Comparison of ENCODE assay signal across 29 cellular contexts in genomic region chr20:49597825-49598395, GRCh38. TPM values are rescaled to one million over a fixed set of nuclear protein-coding genes. Genes with fewer than 3 reads are reported as not detected.
A peak's percentile ranks its signal among the peaks of the same experiment; 100 is the strongest.
DNase-seq lines count a peak whose midpoint lies in the region; ATAC-seq and TF ChIP-seq lines count a peak whose summit lies in the region.
"Had no signal": no experiment of that assay in that cellular context is flagged by ENCODE, and none has a peak within 500 bp of the region (broad histone marks: within the 10 kb centered on the region; RNA-seq: fewer than 3 reads in every experiment).

No MANE protein-coding gene starts in this region.

- TF ChIP-seq POLR2A in NB4 (IDR thresholded peaks at IDR 0.05; ENCODE audit: extremely low read depth, insufficient read length) = no peak

- CTCF ChIA-PET in CD8-positive, alpha-beta memory T cell (lab: Charles Lee) = interaction anchor here (1.1 kb wide), 1 partner anchor 56 kb away, joined by 3 read pairs; no protein-coding TSS in a partner anchor

- TF ChIP-seq CTCF in NB4 (IDR thresholded peaks at IDR 0.05; ENCODE audit: low read depth, low read length) (no peak), lower lobe of right lung (IDR thresholded peaks at IDR 0.05) (no peak)

- no peak overlapping the region for H3K4me3 Mint-ChIP-seq in activated T-cell treated with anti-CD3 and anti-CD28 coated beads, Interleukin-2, amount 50 U/mL, for 24 hours
- H3K4me3 Mint-ChIP-seq in activated T-helper 17 cell treated with anti-CD3 and anti-CD28 coated beads, Interleukin-2, amount 50 U/mL, for 72 hours = peak overlapping the region; percentile 96
- no peak overlapping the region for H3K4me3 Mint-ChIP-seq in CD8-positive, alpha-beta memory T cell
- H3K4me3 Mint-ChIP-seq: CD8-positive, alpha-beta T cell; neural crest cell had no signal

- no peak overlapping the region for H3K4me3 ChIP-seq in NB4 (ENCODE audit: low read depth, low read length)
- H3K4me3 ChIP-seq in lower lobe of right lung = no peak overlapping the region
- H3K4me3 ChIP-seq in CD8-positive, alpha-beta memory T cell (ENCODE audit: low read length) = no peak overlapping the region
- H3K4me3 ChIP-seq: Peyer's patch, smooth muscle cell, stomach, thyroid gland had no signal

- intact Hi-C loops in lower lobe of right lung (cut with DNase I) = no loop called here

- H3K9me3 ChIP-seq in lower lobe of right lung = no peaks in the 10 kb centered on the region
- no peaks in the 10 kb centered on the region for H3K9me3 ChIP-seq in CD8-positive, alpha-beta memory T cell (ENCODE audit: low read length)
- H3K9me3 ChIP-seq: Peyer's patch, stomach, thyroid gland had no signal

- H3K4me1 Mint-ChIP-seq in activated T-cell treated with anti-CD3 and anti-CD28 coated beads, Interleukin-2, amount 50 U/mL, for 24 hours (ENCODE audit: low read depth) = peaks cover 54% of the 10 kb centered on the region
- peaks cover 32% of the 10 kb centered on the region for H3K4me1 Mint-ChIP-seq in activated T-helper 17 cell treated with anti-CD3 and anti-CD28 coated beads, Interleukin-2, amount 50 U/mL, for 72 hours
- peaks cover 38 to 44% (median 42%) of the 10 kb centered on the region in 3 donors for H3K4me1 Mint-ChIP-seq in CD8-positive, alpha-beta memory T cell

- peaks cover 6% of the 10 kb centered on the region for H3K9me3 Mint-ChIP-seq in activated T-cell treated with anti-CD3 and anti-CD28 coated beads, Interleukin-2, amount 50 U/mL, for 24 hours
- no peaks in the 10 kb centered on the region for H3K9me3 Mint-ChIP-seq in activated T-helper 17 cell treated with anti-CD3 and anti-CD28 coated beads, Interleukin-2, amount 50 U/mL, for 72 hours
- peaks cover 0 to 1% (median 0%) of the 10 kb centered on the region in 5 donors for H3K9me3 Mint-ChIP-seq in CD8-positive, alpha-beta memory T cell
- H3K9me3 Mint-ChIP-seq: CD8-positive, alpha-beta T cell; effector memory CD8-positive, alpha-beta T cell; neural crest cell had no signal

- no peaks in the 10 kb centered on the region for H3K27me3 Mint-ChIP-seq in activated T-cell treated with anti-CD3 and anti-CD28 coated beads, Interleukin-2, amount 50 U/mL, for 24 hours
- no peaks in the 10 kb centered on the region for H3K27me3 Mint-ChIP-seq in activated T-helper 17 cell treated with anti-CD3 and anti-CD28 coated beads, Interleukin-2, amount 50 U/mL, for 72 hours
- no peaks in the 10 kb centered on the region for H3K27me3 Mint-ChIP-seq in CD8-positive, alpha-beta memory T cell
- H3K27me3 Mint-ChIP-seq: effector memory CD8-positive, alpha-beta T cell had no signal

- ATAC-seq in activated T-helper 17 cell treated with anti-CD3 and anti-CD28 coated beads, Interleukin-2, amount 50 U/mL, for 72 hours (replicated peaks) = no peak
- no peak for ATAC-seq in lower lobe of right lung
- ATAC-seq: CD8-positive, alpha-beta T cell; effector memory CD8-positive, alpha-beta T cell had no signal

- no peak for DNase-seq in activated T-cell treated with anti-CD3 and anti-CD28 coated beads, Interleukin-2, amount 50 U/mL, for 24 hours
- no peak for DNase-seq in activated T-cell treated with anti-CD3 and anti-CD28 coated beads, Interleukin-2, amount 50 U/mL, for 48 hours
- DNase-seq in NB4 (ENCODE audit: low read depth) (peak; percentile 54), lower lobe of right lung (peak; percentile 12), EL (no peak)
- no peak for DNase-seq in central memory CD4-positive, alpha-beta T cell
- DNase-seq in CD8-positive, alpha-beta memory T cell = no peak
- DNase-seq: activated CD8-positive, alpha-beta memory T cell treated with anti-CD3 and anti-CD28 coated beads, Interleukin-2, amount 50 U/mL, for 4 hours; activated effector memory CD4-positive, alpha-beta T cell treated with Interleukin-2 at 50 U/mL for 16 hours; caudate nucleus; CD8-positive, alpha-beta T cell; cortex of kidney; DMS 273 treated with DMSO at 0.1 percent for 48 hours; effector memory CD8-positive, alpha-beta T cell; erythroblast; H7; Kasumi-1; mesenchymal stem cell; NCI-H1436; NCI-H2081 treated with DMSO at 0.1 percent for 48 hours; NCI-H226; NCI-H526 treated with DMSO at 0.1 percent for 48 hours; SHP77 treated with DMSO at 0.1 percent for 48 hours; stomach; thyroid gland had no signal

- H3K36me3 ChIP-seq in lower lobe of right lung = no peaks in the 10 kb centered on the region
- H3K36me3 ChIP-seq in CD8-positive, alpha-beta memory T cell (ENCODE audit: insufficient read depth, low read length) = no peaks in the 10 kb centered on the region
- H3K36me3 ChIP-seq: Peyer's patch, stomach, thyroid gland had no signal

- H3K27ac Mint-ChIP-seq in activated T-cell treated with anti-CD3 and anti-CD28 coated beads, Interleukin-2, amount 50 U/mL, for 24 hours = peak overlapping the region; percentile 94
- no peak overlapping the region for H3K27ac Mint-ChIP-seq in activated T-helper 17 cell treated with anti-CD3 and anti-CD28 coated beads, Interleukin-2, amount 50 U/mL, for 72 hours
- no peak overlapping the region for H3K27ac Mint-ChIP-seq in CD8-positive, alpha-beta memory T cell
- H3K27ac Mint-ChIP-seq: CD8-positive, alpha-beta T cell; effector memory CD8-positive, alpha-beta T cell had no signal

- peaks cover 39% of the 10 kb centered on the region for H3K36me3 Mint-ChIP-seq in activated T-cell treated with anti-CD3 and anti-CD28 coated beads, Interleukin-2, amount 50 U/mL, for 24 hours (ENCODE audit: low read depth)
- H3K36me3 Mint-ChIP-seq in activated T-helper 17 cell treated with anti-CD3 and anti-CD28 coated beads, Interleukin-2, amount 50 U/mL, for 72 hours (ENCODE audit: low read depth) = peaks cover 57% of the 10 kb centered on the region
- H3K36me3 Mint-ChIP-seq in CD8-positive, alpha-beta memory T cell = no peaks in the 10 kb centered on the region
- H3K36me3 Mint-ChIP-seq: CD8-positive, alpha-beta T cell had no signal

- H3K4me1 ChIP-seq in lower lobe of right lung = peaks cover 39% of the 10 kb centered on the region
- peaks cover 33% of the 10 kb centered on the region for H3K4me1 ChIP-seq in CD8-positive, alpha-beta memory T cell (ENCODE audit: insufficient read depth, low read length)

- POLR2A ChIA-PET in CD8-positive, alpha-beta memory T cell (lab: Charles Lee) = no interaction called here

- H3K27ac ChIP-seq in lower lobe of right lung = no peak overlapping the region
- H3K27ac ChIP-seq in CD8-positive, alpha-beta memory T cell (ENCODE audit: low read depth, low read length) = no peak overlapping the region
- H3K27ac ChIP-seq: Peyer's patch, thyroid gland had no signal

- H3K27me3 ChIP-seq in lower lobe of right lung (ENCODE audit: low read depth) = no peaks in the 10 kb centered on the region
- no peaks in the 10 kb centered on the region for H3K27me3 ChIP-seq in CD8-positive, alpha-beta memory T cell (ENCODE audit: insufficient read depth, low read length, poor library complexity, severe bottlenecking)
- H3K27me3 ChIP-seq: Peyer's patch, stomach, thyroid gland had no signal

RNA-seq across cellular contexts. Expression of gene PTGIS, which starts 30.0 kb away (rescaled TPM):
- 1 to 10 TPM in 1 of 2 donors, under 1 TPM in 1; 0.56 to 2.3 TPM for total RNA-seq in activated T-helper 17 cell treated with anti-CD3 and anti-CD28 coated beads, Interleukin-2, amount 50 U/mL, for 72 hours
- 41.2 TPM for total RNA-seq in lower lobe of right lung
- total RNA-seq in CD8-positive, alpha-beta memory T cell = 1 to 10 TPM; 7.6 to 7.8 TPM
- polyA plus RNA-seq in CD8-positive, alpha-beta memory T cell = 0.15 TPM
- total RNA-seq: CD8-positive, alpha-beta T cell had no signal

Comparison
In these comparisons a context has a peak if more than half of its experiments do, and no peak if none do; other contexts are left out.
1. DNase-seq: peak in NB4 (single experiment) and lower lobe of right lung (single experiment); none in activated T-cell treated with anti-CD3 and anti-CD28 coated beads, Interleukin-2, amount 50 U/mL, for 24 hours (single experiment), activated T-cell treated with anti-CD3 and anti-CD28 coated beads, Interleukin-2, amount 50 U/mL, for 48 hours (0 of 2), EL (single experiment), central memory CD4-positive, alpha-beta T cell (single experiment) and CD8-positive, alpha-beta memory T cell (0 of 5).